In genomic region chr5:95018946-95019345, GRCh38 we compare ENCODE assay signal across 1 cellular context.
TF ChIP-seq lines count a peak whose summit lies in the region.

No MANE protein-coding gene starts in this region.

TF ChIP-seq in GM12878, 131 proteins besides CTCF, POLR2A, EP300 and RAD21:
- peak; percentile 88 for TF ChIP-seq ZBTB40 (IDR thresholded peaks at IDR 0.05; ENCODE audit: borderline replicate concordance)
- TF ChIP-seq YY1 (IDR thresholded peaks at IDR 0.05; ENCODE audit: low read depth, low read length), result no peak
- TF ChIP-seq MEF2A (IDR thresholded peaks at IDR 0.05; ENCODE audit: insufficient read depth, low read depth, low read length), result no peak
- TF ChIP-seq, protein P1, sequence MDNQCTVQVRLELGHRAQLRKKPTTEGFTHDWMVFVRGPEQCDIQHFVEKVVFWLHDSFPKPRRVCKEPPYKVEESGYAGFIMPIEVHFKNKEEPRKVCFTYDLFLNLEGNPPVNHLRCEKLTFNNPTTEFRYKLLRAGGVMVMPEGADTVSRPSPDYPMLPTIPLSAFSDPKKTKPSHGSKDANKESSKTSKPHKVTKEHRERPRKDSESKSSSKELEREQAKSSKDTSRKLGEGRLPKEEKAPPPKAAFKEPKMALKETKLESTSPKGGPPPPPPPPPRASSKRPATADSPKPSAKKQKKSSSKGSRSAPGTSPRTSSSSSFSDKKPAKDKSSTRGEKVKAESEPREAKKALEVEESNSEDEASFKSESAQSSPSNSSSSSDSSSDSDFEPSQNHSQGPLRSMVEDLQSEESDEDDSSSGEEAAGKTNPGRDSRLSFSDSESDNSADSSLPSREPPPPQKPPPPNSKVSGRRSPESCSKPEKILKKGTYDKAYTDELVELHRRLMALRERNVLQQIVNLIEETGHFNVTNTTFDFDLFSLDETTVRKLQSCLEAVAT (IDR thresholded peaks at IDR 0.05), result no peak
- TF ChIP-seq, protein P2, sequence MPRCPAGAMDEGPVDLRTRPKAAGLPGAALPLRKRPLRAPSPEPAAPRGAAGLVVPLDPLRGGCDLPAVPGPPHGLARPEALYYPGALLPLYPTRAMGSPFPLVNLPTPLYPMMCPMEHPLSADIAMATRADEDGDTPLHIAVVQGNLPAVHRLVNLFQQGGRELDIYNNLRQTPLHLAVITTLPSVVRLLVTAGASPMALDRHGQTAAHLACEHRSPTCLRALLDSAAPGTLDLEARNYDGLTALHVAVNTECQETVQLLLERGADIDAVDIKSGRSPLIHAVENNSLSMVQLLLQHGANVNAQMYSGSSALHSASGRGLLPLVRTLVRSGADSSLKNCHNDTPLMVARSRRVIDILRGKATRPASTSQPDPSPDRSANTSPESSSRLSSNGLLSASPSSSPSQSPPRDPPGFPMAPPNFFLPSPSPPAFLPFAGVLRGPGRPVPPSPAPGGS (IDR thresholded peaks at IDR 0.05; ENCODE audit: borderline replicate concordance, insufficient read depth, low read depth, low read length, poor library complexity, severe bottlenecking), result no peak
- no peak for TF ChIP-seq ZBED1 (IDR thresholded peaks at IDR 0.05; ENCODE audit: borderline replicate concordance)
